ENCODE assay signal across 10 cellular contexts in the genomic region with DNA sequence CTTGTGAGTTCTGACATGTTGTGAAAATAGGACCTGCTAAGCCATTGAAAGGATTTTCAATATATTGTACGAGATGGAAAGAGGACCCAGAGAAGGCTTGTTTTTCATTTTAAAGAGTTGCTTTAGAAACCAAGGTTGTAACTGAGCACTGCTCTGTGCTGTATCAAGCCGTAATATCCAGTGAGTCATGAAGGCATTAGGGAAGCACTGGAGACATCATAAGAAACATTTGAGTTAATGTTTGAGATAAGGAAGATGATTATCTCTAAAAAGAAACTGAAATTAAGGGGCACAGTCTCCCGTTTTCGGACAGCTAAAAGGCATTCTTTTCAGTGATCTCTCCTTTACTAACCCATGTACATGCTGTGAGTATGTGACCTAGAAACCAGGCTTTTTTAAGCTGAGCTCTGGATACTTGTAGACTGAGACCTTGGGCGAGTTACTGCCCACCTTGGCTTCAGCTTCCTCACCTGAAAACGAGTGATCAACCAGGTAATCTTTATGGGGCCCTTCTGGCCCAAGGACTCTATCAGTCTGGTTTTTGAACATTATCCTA.
A peak's percentile ranks its signal among the peaks of the same experiment; 100 is the strongest.
DNase-seq lines count a peak whose midpoint lies in the region; ATAC-seq and TF ChIP-seq lines count a peak whose summit lies in the region.
"Had no signal": no experiment of that assay in that cellular context is flagged by ENCODE, and none has a peak within 500 bp of the region (broad histone marks: within the 10 kb centered on the region; RNA-seq: fewer than 3 reads in every experiment).

No MANE protein-coding gene starts in this region.

- H3K4me1 Mint-ChIP-seq in GM23338: peaks cover 25% of the 10 kb centered on the region

- H2AFZ ChIP-seq in GM23338: no peak overlapping the region

- ATAC-seq in psoas muscle: no peak
- ATAC-seq in HG02798 (IDR thresholded peaks at IDR 0.05; ENCODE audit: poor library complexity, unreplicated experiment): no peak
- no peak for ATAC-seq in GM23338

- H3K4me1 ChIP-seq in esophagus muscularis mucosa: peaks cover 56 to 70% (median 66%) of the 10 kb centered on the region in 4 donors
- H3K4me1 ChIP-seq in psoas muscle: peaks cover 13% of the 10 kb centered on the region
- peaks cover 23% of the 10 kb centered on the region for H3K4me1 ChIP-seq in GM23338 (ENCODE audit: insufficient read depth)

- no peaks in the 10 kb centered on the region for H4K20me1 ChIP-seq in GM23338 (replicated peaks; ENCODE audit: insufficient read depth)

- H3K79me2 ChIP-seq in GM23338 (replicated peaks; ENCODE audit: insufficient read depth): no peaks in the 10 kb centered on the region

- H3K27me3 ChIP-seq in esophagus muscularis mucosa (no peaks in the 10 kb centered on the region), psoas muscle (ENCODE audit: insufficient read depth in 3 of 3, low read length in 2 of 3) (no peaks in the 10 kb centered on the region), GM23338 (ENCODE audit: insufficient read depth) (no peaks in the 10 kb centered on the region)

- no peaks in the 10 kb centered on the region for H3K9me3 ChIP-seq in esophagus muscularis mucosa
- no peaks in the 10 kb centered on the region for H3K9me3 ChIP-seq in psoas muscle

- no peak for TF ChIP-seq CTCF in esophagus muscularis mucosa (IDR thresholded peaks at IDR 0.05)
- no peak for TF ChIP-seq CTCF in psoas muscle (IDR thresholded peaks at IDR 0.05)
- TF ChIP-seq CTCF in GM23338 (conservative IDR thresholded peaks at IDR 0.05; ENCODE audit: low read depth in 2 of 2): no peak

- H3K4me2 ChIP-seq in GM23338: no peak overlapping the region

- no peaks in the 10 kb centered on the region for H3K36me3 ChIP-seq in esophagus muscularis mucosa
- H3K36me3 ChIP-seq in psoas muscle (ENCODE audit: insufficient read depth in 1 of 2, low read depth in 1 of 2): no peaks in the 10 kb centered on the region
- no peaks in the 10 kb centered on the region for H3K36me3 ChIP-seq in GM23338 (ENCODE audit: insufficient read depth)

- no peaks in the 10 kb centered on the region for H3K27me3 Mint-ChIP-seq in GM23338 (ENCODE audit: insufficient read depth, low read depth, poor library complexity)

- no peak for TF ChIP-seq POLR2A in esophagus muscularis mucosa (IDR thresholded peaks at IDR 0.05; ENCODE audit: low read depth)

- intact Hi-C loops in esophagus muscularis mucosa (cut with DNase I) (loop anchor here (5.0 to 10.0 kb wide), 3 partner anchors 47 to 144 kb away; a partner anchor contains a TSS), psoas muscle (cut with DNase I) (no loop called here)

- H3K4me3 ChIP-seq in esophagus muscularis mucosa: no peak overlapping the region
- no peak overlapping the region for H3K4me3 ChIP-seq in psoas muscle
- no peak overlapping the region for H3K4me3 ChIP-seq in GM23338

- DNase-seq in EL (peak; percentile 62), RPMI7951 (ENCODE audit: low read depth) (peak; percentile 84), esophagus muscularis mucosa (ENCODE audit: extremely low spot score) (no peak), psoas muscle (no peak), hypothalamus (lab: John Stamatoyannopoulos, UW) (no peak), GM23338 (ENCODE audit: low spot score) (no peak), NCI-H82 (lab: John Stamatoyannopoulos, UW) (no peak)
- DNase-seq: NCI-H1436 treated with DMSO at 0.1 percent for 48 hours, nephron progenitor cell had no signal

- H3K27ac Mint-ChIP-seq in GM23338: no peak overlapping the region
- H3K27ac Mint-ChIP-seq: nephron progenitor cell had no signal

- H3K4me3 Mint-ChIP-seq in GM23338: no peak overlapping the region
- H3K4me3 Mint-ChIP-seq: nephron progenitor cell had no signal

- H3K27ac ChIP-seq in esophagus muscularis mucosa (replicated peaks in 1 of 4) (peak overlapping the region; percentile 82 to 87 (median 83)), psoas muscle (peak overlapping the region; percentile 50), GM23338 (ENCODE audit: low read depth) (no peak overlapping the region)

- 59% methylated on average over 6 of the region's 6 CpGs for WGBS in esophagus muscularis mucosa
- 74 to 89% (median 78%) methylated on average over 6 of the region's 6 CpGs for WGBS in psoas muscle, 3 donors

- TF ChIP-seq EP300 in esophagus muscularis mucosa (IDR thresholded peaks at IDR 0.05): no peak

- peaks cover 13% of the 10 kb centered on the region for H3K9me2 ChIP-seq in GM23338 (ENCODE audit: insufficient read depth)

- H3F3A ChIP-seq in GM23338 (replicated peaks; ENCODE audit: low read depth): 0 out of 2 replicates have a peak, but pooled peaks cover 3% of the 10 kb centered on the region

- H3K9me3 Mint-ChIP-seq in GM23338: no peaks in the 10 kb centered on the region
- H3K9me3 Mint-ChIP-seq: nephron progenitor cell had no signal

- H3K36me3 Mint-ChIP-seq in GM23338 (ENCODE audit: low read depth): no peaks in the 10 kb centered on the region

TF ChIP-seq in GM23338, 12 proteins besides CTCF, POLR2A, EP300 and RAD21 (continues in another document):
- TF ChIP-seq, protein P1, sequence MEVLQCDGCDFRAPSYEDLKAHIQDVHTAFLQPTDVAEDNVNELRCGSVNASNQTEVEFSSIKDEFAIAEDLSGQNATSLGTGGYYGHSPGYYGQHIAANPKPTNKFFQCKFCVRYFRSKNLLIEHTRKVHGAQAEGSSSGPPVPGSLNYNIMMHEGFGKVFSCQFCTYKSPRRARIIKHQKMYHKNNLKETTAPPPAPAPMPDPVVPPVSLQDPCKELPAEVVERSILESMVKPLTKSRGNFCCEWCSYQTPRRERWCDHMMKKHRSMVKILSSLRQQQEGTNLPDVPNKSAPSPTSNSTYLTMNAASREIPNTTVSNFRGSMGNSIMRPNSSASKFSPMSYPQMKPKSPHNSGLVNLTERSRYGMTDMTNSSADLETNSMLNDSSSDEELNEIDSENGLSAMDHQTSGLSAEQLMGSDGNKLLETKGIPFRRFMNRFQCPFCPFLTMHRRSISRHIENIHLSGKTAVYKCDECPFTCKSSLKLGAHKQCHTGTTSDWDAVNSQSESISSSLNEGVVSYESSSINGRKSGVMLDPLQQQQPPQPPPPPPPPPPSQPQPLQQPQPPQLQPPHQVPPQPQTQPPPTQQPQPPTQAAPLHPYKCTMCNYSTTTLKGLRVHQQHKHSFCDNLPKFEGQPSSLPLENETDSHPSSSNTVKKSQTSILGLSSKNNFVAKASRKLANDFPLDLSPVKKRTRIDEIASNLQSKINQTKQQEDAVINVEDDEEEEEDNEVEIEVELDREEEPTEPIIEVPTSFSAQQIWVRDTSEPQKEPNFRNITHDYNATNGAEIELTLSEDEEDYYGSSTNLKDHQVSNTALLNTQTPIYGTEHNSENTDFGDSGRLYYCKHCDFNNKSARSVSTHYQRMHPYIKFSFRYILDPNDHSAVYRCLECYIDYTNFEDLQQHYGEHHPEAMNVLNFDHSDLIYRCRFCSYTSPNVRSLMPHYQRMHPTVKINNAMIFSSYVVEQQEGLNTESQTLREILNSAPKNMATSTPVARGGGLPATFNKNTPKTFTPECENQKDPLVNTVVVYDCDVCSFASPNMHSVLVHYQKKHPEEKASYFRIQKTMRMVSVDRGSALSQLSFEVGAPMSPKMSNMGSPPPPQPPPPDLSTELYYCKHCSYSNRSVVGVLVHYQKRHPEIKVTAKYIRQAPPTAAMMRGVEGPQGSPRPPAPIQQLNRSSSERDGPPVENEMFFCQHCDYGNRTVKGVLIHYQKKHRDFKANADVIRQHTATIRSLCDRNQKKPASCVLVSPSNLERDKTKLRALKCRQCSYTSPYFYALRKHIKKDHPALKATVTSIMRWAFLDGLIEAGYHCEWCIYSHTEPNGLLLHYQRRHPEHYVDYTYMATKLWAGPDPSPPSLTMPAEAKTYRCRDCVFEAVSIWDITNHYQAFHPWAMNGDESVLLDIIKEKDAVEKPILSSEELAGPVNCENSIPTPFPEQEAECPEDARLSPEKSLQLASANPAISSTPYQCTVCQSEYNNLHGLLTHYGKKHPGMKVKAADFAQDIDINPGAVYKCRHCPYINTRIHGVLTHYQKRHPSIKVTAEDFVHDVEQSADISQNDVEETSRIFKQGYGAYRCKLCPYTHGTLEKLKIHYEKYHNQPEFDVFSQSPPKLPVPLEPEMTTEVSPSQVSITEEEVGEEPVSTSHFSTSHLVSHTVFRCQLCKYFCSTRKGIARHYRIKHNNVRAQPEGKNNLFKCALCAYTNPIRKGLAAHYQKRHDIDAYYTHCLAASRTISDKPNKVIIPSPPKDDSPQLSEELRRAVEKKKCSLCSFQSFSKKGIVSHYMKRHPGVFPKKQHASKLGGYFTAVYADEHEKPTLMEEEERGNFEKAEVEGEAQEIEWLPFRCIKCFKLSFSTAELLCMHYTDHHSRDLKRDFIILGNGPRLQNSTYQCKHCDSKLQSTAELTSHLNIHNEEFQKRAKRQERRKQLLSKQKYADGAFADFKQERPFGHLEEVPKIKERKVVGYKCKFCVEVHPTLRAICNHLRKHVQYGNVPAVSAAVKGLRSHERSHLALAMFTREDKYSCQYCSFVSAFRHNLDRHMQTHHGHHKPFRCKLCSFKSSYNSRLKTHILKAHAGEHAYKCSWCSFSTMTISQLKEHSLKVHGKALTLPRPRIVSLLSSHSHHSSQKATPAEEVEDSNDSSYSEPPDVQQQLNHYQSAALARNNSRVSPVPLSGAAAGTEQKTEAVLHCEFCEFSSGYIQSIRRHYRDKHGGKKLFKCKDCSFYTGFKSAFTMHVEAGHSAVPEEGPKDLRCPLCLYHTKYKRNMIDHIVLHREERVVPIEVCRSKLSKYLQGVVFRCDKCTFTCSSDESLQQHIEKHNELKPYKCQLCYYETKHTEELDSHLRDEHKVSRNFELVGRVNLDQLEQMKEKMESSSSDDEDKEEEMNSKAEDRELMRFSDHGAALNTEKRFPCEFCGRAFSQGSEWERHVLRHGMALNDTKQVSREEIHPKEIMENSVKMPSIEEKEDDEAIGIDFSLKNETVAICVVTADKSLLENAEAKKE (CRISPR knock-in tag; IDR thresholded peaks at IDR 0.05): no peak
- TF ChIP-seq POLR2AphosphoS5 (IDR thresholded peaks at IDR 0.05; ENCODE audit: low read depth) (no peak), ZNF331 (CRISPR knock-in tag; IDR thresholded peaks at IDR 0.05; ENCODE audit: low read depth) (no peak), EZH2 (IDR thresholded peaks at IDR 0.05; ENCODE audit: low read depth, unreplicated experiment) (no peak), NANOG (IDR thresholded peaks at IDR 0.05; ENCODE audit: borderline replicate concordance) (no peak), STAT1 (IDR thresholded peaks at IDR 0.05; ENCODE audit: unreplicated experiment) (no peak)

Comparison
In these comparisons a context has a peak if more than half of its experiments do, and no peak if none do; other contexts are left out.
1. DNase-seq: peak in EL (single experiment) and RPMI7951 (single experiment); none in esophagus muscularis mucosa (single experiment), psoas muscle (0 of 2), hypothalamus (0 of 51), GM23338 (single experiment) and NCI-H82 (single experiment).